ENCODE assay signal across 27 cellular contexts in genomic region chr5:74546796-74547195, GRCh38.
DNase-seq lines count a peak whose midpoint lies in the region; ATAC-seq and TF ChIP-seq lines count a peak whose summit lies in the region.
"Had no signal": no experiment of that assay in that cellular context is flagged by ENCODE, and none has a peak within 500 bp of the region (broad histone marks: within the 10 kb centered on the region; RNA-seq: fewer than 3 reads in every experiment).

No MANE protein-coding gene starts in this region.

- no peak overlapping the region for H4K12ac ChIP-seq in trophoblast cell (ENCODE audit: low read depth, low read length)

- no peaks in the 10 kb centered on the region for H3K9me2 ChIP-seq in GM23248 (ENCODE audit: insufficient read depth)

- no peak overlapping the region for H2AK5ac ChIP-seq in trophoblast cell (ENCODE audit: low read length)

- H3K23ac ChIP-seq in trophoblast cell (ENCODE audit: low read length): no peak overlapping the region

- no peaks in the 10 kb centered on the region for H3K36me3 ChIP-seq in GM23248 (ENCODE audit: low read depth)
- no peaks in the 10 kb centered on the region for H3K36me3 ChIP-seq in RWPE2 (ENCODE audit: low read depth)
- H3K36me3 ChIP-seq in trophoblast cell (ENCODE audit: control insufficient read depth in 1 of 2, insufficient read depth in 2 of 2, low read length in 2 of 2): no peaks in the 10 kb centered on the region
- no peaks in the 10 kb centered on the region for H3K36me3 ChIP-seq in right atrium auricular region
- no peaks in the 10 kb centered on the region for H3K36me3 ChIP-seq in transverse colon
- H3K36me3 ChIP-seq: BLaER1 treated with 17β-estradiol and CSF1 and Interleukin-3, amounts not matched to agents 10 nM and 100 nM; heart left ventricle; Peyer's patch; SJSA1; upper lobe of right lung had no signal

- no peak for TF ChIP-seq POLR2A in transverse colon (IDR thresholded peaks at IDR 0.05)

- in situ Hi-C loops in GM23248 (cut with MboI) (no loop called here), transverse colon (cut with MboI; ENCODE audit: low pct_ligation_motif_present in 1 of 4, low pct_unique_long_range_greater_than_20kb in 1 of 4, low sequenced_read_pairs in 3 of 4) (no loop called here)

- no peak overlapping the region for H2BK120ac ChIP-seq in trophoblast cell (ENCODE audit: insufficient read depth, low read length, poor library complexity)

- H3K9ac ChIP-seq in GM23248 (no peak overlapping the region), trophoblast cell (ENCODE audit: low read length) (no peak overlapping the region)
- H3K9ac ChIP-seq: BLaER1 treated with 17β-estradiol and CSF1 and Interleukin-3, amounts not matched to agents 10 nM and 100 nM had no signal

- no peak overlapping the region for H3K4ac ChIP-seq in trophoblast cell (ENCODE audit: low read depth, low read length)

- H2AFZ ChIP-seq in GM23248 (no peak overlapping the region), trophoblast cell (ENCODE audit: insufficient read depth, low read length, poor library complexity) (no peak overlapping the region)

- H3K27ac ChIP-seq in GM23248 (no peak overlapping the region), RWPE2 (ENCODE audit: poor library complexity, severe bottlenecking) (peak overlapping the region; percentile 1), trophoblast cell (ENCODE audit: low read depth, low read length) (no peak overlapping the region), right atrium auricular region (no peak overlapping the region), transverse colon (no peak overlapping the region)
- H3K27ac ChIP-seq: BLaER1 treated with 17β-estradiol and CSF1 and Interleukin-3, amounts not matched to agents 10 nM and 100 nM; heart left ventricle; HL-60; Peyer's patch; SJSA1; upper lobe of right lung had no signal

- H4K8ac ChIP-seq in trophoblast cell (ENCODE audit: low read depth, low read length): no peak overlapping the region

- 48 to 49% methylated on average over 1 of the region's 1 CpG for WGBS in GM23248 (ENCODE audit: low coverage in 1 of 2, low lambda C conversion rate in 2 of 2, missing lambda C conversion rate in 2 of 2), 2 experiments
- WGBS in trophoblast cell (ENCODE audit: extremely low coverage, insufficient coverage, insufficient read length): no CpG with 5 or more reads among the region's 1 CpG
- WGBS in transverse colon (ENCODE audit: low coverage in 1 of 2), 2 donors: 92 to 100% methylated on average over 1 of the region's 1 CpG

- H4K91ac ChIP-seq in trophoblast cell (ENCODE audit: low read depth, low read length): no peak overlapping the region

- peak; percentile 48 for DNase-seq in GM23248
- DNase-seq in RWPE2 (ENCODE audit: low spot score): no peak
- peak; percentile 46 for DNase-seq in fibroblast of mammary gland (ENCODE audit: low read depth)
- no peak for DNase-seq in trophoblast cell
- no peak for DNase-seq in NCI-H1417 (lab: John Stamatoyannopoulos, UW)
- DNase-seq in right atrium auricular region (ENCODE audit: low spot score): no peak
- DNase-seq in germinal center (ENCODE audit: low spot score): no peak
- no peak for DNase-seq in transverse colon
- DNase-seq: activated CD4-positive, alpha-beta memory T cell treated with anti-CD3 and anti-CD28 coated beads, Interleukin-2, amount 10 ng/mL, durations not matched to agents 7 days and 5 days; activated CD4-positive, CD25-positive, alpha-beta regulatory T cell; activated CD8-positive, alpha-beta memory T cell treated with anti-CD3 and anti-CD28 coated beads, Interleukin-2, amount 50 U/mL, for 4 hours; activated naive CD4-positive, alpha-beta T cell treated with Interleukin-2 at 50 U/mL for 16 hours; effector CD8-positive, alpha-beta T cell; heart left ventricle; Karpas-422; left ventricle myocardium superior; naive B cell; NCI-H1436; NCI-H345; Peyer's patch; T-helper 1 cell; upper lobe of right lung had no signal

- H3K79me2 ChIP-seq in GM23248 (ENCODE audit: insufficient read depth) (no peaks in the 10 kb centered on the region), trophoblast cell (ENCODE audit: control insufficient read depth, insufficient read depth, low read length, poor library complexity) (peaks cover 3% of the 10 kb centered on the region)

- no peak overlapping the region for H3K4me3 ChIP-seq in GM23248
- no peak overlapping the region for H3K4me3 ChIP-seq in RWPE2 (ENCODE audit: severe bottlenecking)
- H3K4me3 ChIP-seq in fibroblast of mammary gland (ENCODE audit: control insufficient read depth, low read depth, low read length): no peak overlapping the region
- H3K4me3 ChIP-seq in trophoblast cell (ENCODE audit: low read depth, low read length): no peak overlapping the region
- H3K4me3 ChIP-seq in right atrium auricular region: no peak overlapping the region
- no peak overlapping the region for H3K4me3 ChIP-seq in transverse colon
- H3K4me3 ChIP-seq: BLaER1 treated with 17β-estradiol and CSF1 and Interleukin-3, amounts not matched to agents 10 nM and 100 nM; heart left ventricle; Peyer's patch; SJSA1; upper lobe of right lung had no signal

- no peak for TF ChIP-seq EP300 in transverse colon (IDR thresholded peaks at IDR 0.05; ENCODE audit: low read depth)

- TF ChIP-seq CTCF in RWPE2 (IDR thresholded peaks at IDR 0.05; ENCODE audit: poor library complexity, severe bottlenecking) (no peak), fibroblast of mammary gland (conservative IDR thresholded peaks at IDR 0.05; ENCODE audit: control insufficient read depth, insufficient read depth, low read depth, low read length) (no peak), right atrium auricular region (IDR thresholded peaks at IDR 0.05) (no peak), transverse colon (IDR thresholded peaks at IDR 0.05) (no peak)

- no peak for ATAC-seq in RWPE2 (ENCODE audit: low read depth)
- ATAC-seq: HCT116; heart left ventricle; left ventricle myocardium superior; stimulated activated memory B cell treated with anti-CD40 and anti-IgM and Interleukin-4, amounts not matched to agents 10 μg/mL and 1 μg/mL and 100 μg/mL, for 72 hours; upper lobe of right lung had no signal

- H3K4me1 ChIP-seq in GM23248 (ENCODE audit: insufficient read depth) (peaks cover 27% of the 10 kb centered on the region), RWPE2 (ENCODE audit: insufficient read depth, poor library complexity, severe bottlenecking) (peaks cover 33% of the 10 kb centered on the region), trophoblast cell (ENCODE audit: control insufficient read depth in 1 of 2, insufficient read depth in 2 of 2, low read length in 2 of 2) (peaks cover 6 to 24% of the 10 kb centered on the region in 2 experiments), right atrium auricular region (no peaks in the 10 kb centered on the region), transverse colon (peaks cover 0 to 12% (median 8%) of the 10 kb centered on the region in 4 donors)
- H3K4me1 ChIP-seq: BLaER1 treated with 17β-estradiol and CSF1 and Interleukin-3, amounts not matched to agents 10 nM and 100 nM had no signal

- no peaks in the 10 kb centered on the region for H4K20me1 ChIP-seq in GM23248 (ENCODE audit: insufficient read depth)
- H4K20me1 ChIP-seq: BLaER1 treated with 17β-estradiol and CSF1 and Interleukin-3, amounts not matched to agents 10 nM and 100 nM had no signal

- H3K9me3 ChIP-seq in GM23248 (ENCODE audit: low read depth) (no peaks in the 10 kb centered on the region), RWPE2 (ENCODE audit: severe bottlenecking) (no peaks in the 10 kb centered on the region), trophoblast cell (ENCODE audit: insufficient read depth, low read depth, low read length) (no peaks in the 10 kb centered on the region), right atrium auricular region (no peaks in the 10 kb centered on the region), transverse colon (no peaks in the 10 kb centered on the region)
- H3K9me3 ChIP-seq: BLaER1 treated with 17β-estradiol and CSF1 and Interleukin-3, amounts not matched to agents 10 nM and 100 nM; heart left ventricle; Peyer's patch; SJSA1; upper lobe of right lung had no signal

- H2BK12ac ChIP-seq in trophoblast cell (ENCODE audit: low read length): peak overlapping the region; percentile 69

- no peak overlapping the region for H3K18ac ChIP-seq in trophoblast cell (ENCODE audit: low read length)

- no peak overlapping the region for H3K14ac ChIP-seq in trophoblast cell (ENCODE audit: low read length)

- intact Hi-C loops in transverse colon (cut with DNase I; ENCODE audit: low total_unique reads): no loop called here

- H3K4me2 ChIP-seq in GM23248 (ENCODE audit: unreplicated experiment) (no peak overlapping the region), trophoblast cell (ENCODE audit: low read length) (no peak overlapping the region)
- H3K4me2 ChIP-seq: BLaER1 treated with 17β-estradiol and CSF1 and Interleukin-3, amounts not matched to agents 10 nM and 100 nM had no signal

- no peak overlapping the region for H2BK5ac ChIP-seq in trophoblast cell (ENCODE audit: low read depth, low read length, poor library complexity)

- peaks cover 38% of the 10 kb centered on the region for H3K79me1 ChIP-seq in trophoblast cell (ENCODE audit: low read length)

- peaks cover 29% of the 10 kb centered on the region for H3F3A ChIP-seq in GM23248 (ENCODE audit: insufficient read depth)

- H3K27me3 ChIP-seq in GM23248 (replicated peaks; ENCODE audit: insufficient read depth) (no peaks in the 10 kb centered on the region), RWPE2 (ENCODE audit: insufficient read depth, poor library complexity, severe bottlenecking) (no peaks in the 10 kb centered on the region), trophoblast cell (ENCODE audit: insufficient read depth, low read length) (no peaks in the 10 kb centered on the region), right atrium auricular region (no peaks in the 10 kb centered on the region), transverse colon (no peaks in the 10 kb centered on the region)
- H3K27me3 ChIP-seq: BLaER1 treated with 17β-estradiol and CSF1 and Interleukin-3, amounts not matched to agents 10 nM and 100 nM; Peyer's patch; SJSA1; upper lobe of right lung had no signal

Comparison
In these comparisons a context has a peak if more than half of its experiments do, and no peak if none do; other contexts are left out.
1. DNase-seq: peak in GM23248 (single experiment) and fibroblast of mammary gland (single experiment); none in RWPE2 (single experiment), trophoblast cell (0 of 2), NCI-H1417 (0 of 3), right atrium auricular region (single experiment), germinal center (single experiment) and transverse colon (single experiment).